Comparison of ENCODE assay signal across 30 cellular contexts in genomic region chr11:76761959-76762358, GRCh38. TPM values are rescaled to one million over a fixed set of nuclear protein-coding genes. Genes with fewer than 3 reads are reported as not detected.
"Had no signal": no experiment of that assay in that cellular context is flagged by ENCODE, and none has a peak within 500 bp of the region (broad histone marks: within the 10 kb centered on the region; RNA-seq: fewer than 3 reads in every experiment).

No MANE protein-coding gene starts in this region.

- ATAC-seq: activated CD8-positive, alpha-beta T cell treated with anti-CD3 and anti-CD28 coated beads for 36 hours; activated naive CD8-positive, alpha-beta T cell treated with anti-CD3 and anti-CD28 coated beads, Interleukin-2, amount 50 U/mL, for 24 hours; activated T-cell treated with anti-CD3 and anti-CD28 coated beads, Interleukin-2, amount 50 U/mL, for 4 hours; activated T-cell treated with anti-CD3 and anti-CD28 coated beads, Interleukin-2, amount 50 U/mL, for 72 hours; activated T-helper 17 cell treated with anti-CD3 and anti-CD28 coated beads, Interleukin-2, amount 50 U/mL, for 72 hours had no signal

- H3K4me3 ChIP-seq: ascending aorta, cardiac muscle cell had no signal

- H3K36me3 ChIP-seq: ascending aorta, cardiac muscle cell had no signal

- H3K27ac ChIP-seq: ascending aorta, cardiac muscle cell, VCaP had no signal

- FAIRE-seq: bronchial epithelial cell, TTC549 had no signal

- H3K9me3 ChIP-seq: ascending aorta had no signal

- H3K27me3 ChIP-seq: ascending aorta, cardiac muscle cell had no signal

- DNase-seq: activated B cell treated with CpG ODN at 0.5 μM for 24 hours; activated CD4-positive, alpha-beta memory T cell treated with anti-CD3 and anti-CD28 coated beads for 36 hours; activated CD4-positive, alpha-beta T cell treated with anti-CD3 and anti-CD28 coated beads for 4 hours; activated CD4-positive, alpha-beta T cell treated with anti-CD3 and anti-CD28 coated beads, Interleukin-2, amount 10 ng/mL, durations not matched to agents 24 days and 14 days; activated CD4-positive, alpha-beta T cell treated with anti-CD3 and anti-CD28 coated beads, Interleukin-2, amount 50 U/mL, for 1 hour; activated CD4-positive, alpha-beta T cell treated with anti-CD3 and anti-CD28 coated beads, Interleukin-2, amount 50 U/mL, for 4 hours; activated CD8-positive, alpha-beta memory T cell treated with anti-CD3 and anti-CD28 coated beads, Interleukin-2, amount 50 U/mL, for 4 hours; activated CD8-positive, alpha-beta T cell treated with anti-CD3 and anti-CD28 coated beads for 36 hours; activated gamma-delta T cell treated with Interleukin-2 at 50 U/mL for 16 hours; activated naive CD4-positive, alpha-beta T cell; activated naive CD4-positive, alpha-beta T cell treated with anti-CD3 and anti-CD28 coated beads, Interleukin-2, amount 10 ng/mL, durations not matched to agents 7 days and 5 days; activated naive CD8-positive, alpha-beta T cell treated with anti-CD3 and anti-CD28 coated beads, Interleukin-2, amount 10 ng/mL, durations not matched to agents 7 days and 5 days; activated naive CD8-positive, alpha-beta T cell treated with anti-CD3 and anti-CD28 coated beads, Interleukin-2, amount 50 U/mL, for 24 hours; activated T-cell treated with anti-CD3 and anti-CD28 coated beads for 4 hours; activated T-cell treated with anti-CD3 and anti-CD28 coated beads, Interleukin-2, amount 50 U/mL, for 1 hour; activated T-cell treated with anti-CD3 and anti-CD28 coated beads, Interleukin-2, amount 50 U/mL, for 4 hours; activated T-cell treated with anti-CD3 and anti-CD28 coated beads, Interleukin-2, amount 50 U/mL, for 72 hours; amygdala; anterior cingulate cortex; caudate nucleus; cerebellar nuclear complex; T-helper 1 cell; T-helper 2 cell; T-helper 9 cell had no signal

RNA-seq across cellular contexts. Expression of gene TSKU, which starts 21.2 kb away (rescaled TPM):
- total RNA-seq: activated B cell treated with CpG ODN at 0.5 μM for 24 hours had no signal
